13 cellular contexts compared by ENCODE assay signal in genomic region chr1:227972843-227973374, GRCh38. TPM values are rescaled to one million over a fixed set of nuclear protein-coding genes. Genes with fewer than 3 reads are reported as not detected.
"Had no signal": no experiment of that assay in that cellular context is flagged by ENCODE, and none has a peak within 500 bp of the region (broad histone marks: within the 10 kb centered on the region; RNA-seq: fewer than 3 reads in every experiment).

No MANE protein-coding gene starts in this region.

RNA-seq across cellular contexts. Expression of gene WNT9A, which starts 25.2 kb away (rescaled TPM):
- total RNA-seq: activated CD8-positive, alpha-beta T cell treated with anti-CD3 and anti-CD28 coated beads, Interleukin-2, amount 10 ng/mL, durations not matched to agents 7 days and 5 days had no signal
- polyA plus RNA-seq: naive thymus-derived CD4-positive, alpha-beta T cell had no signal

RNA-seq across cellular contexts. Expression of gene WNT3A, which starts 33.9 kb away (rescaled TPM):
- total RNA-seq: activated CD4-positive, alpha-beta T cell treated with anti-CD3 and anti-CD28 coated beads, Interleukin-2, amount 10 ng/mL, durations not matched to agents 7 days and 5 days; activated CD8-positive, alpha-beta T cell treated with anti-CD3 and anti-CD28 coated beads, Interleukin-2, amount 10 ng/mL, durations not matched to agents 7 days and 5 days; activated naive CD8-positive, alpha-beta T cell treated with anti-CD3 and anti-CD28 coated beads, Interleukin-2, amount 10 ng/mL, durations not matched to agents 7 days and 5 days; activated T-helper 2 cell treated with anti-CD3 and anti-CD28 coated beads, Interferon-gamma antibody, Interleukin-2, Interleukin-4, amounts not matched to agents 10 μg/mL and 5 μg/mL and 100 μg/mL, durations not matched to agents 14 hours and 24 hours and 36 hours; dermis blood vessel endothelial cell; endothelial cell of umbilical vein; frontal cortex; kidney epithelial cell; liver; naive thymus-derived CD4-positive, alpha-beta T cell; renal cortical epithelial cell; SJCRH30; T-helper 1 cell treated with Interleukin-12 subunit alpha and Interleukin-12 subunit beta and Interleukin-4 antibody, amounts not matched to agents 30 ng/mL and 1 ng/mL, for 36 hours had no signal
- polyA plus RNA-seq: endothelial cell of umbilical vein; liver; naive thymus-derived CD4-positive, alpha-beta T cell had no signal
